Comparison of ENCODE assay signal across 11 cellular contexts in genomic region chr17:40371261-40371929, GRCh38. TPM values are rescaled to one million over a fixed set of nuclear protein-coding genes. Genes with fewer than 3 reads are reported as not detected.
A peak's percentile ranks its signal among the peaks of the same experiment; 100 is the strongest.
DNase-seq lines count a peak whose midpoint lies in the region; ATAC-seq and TF ChIP-seq lines count a peak whose summit lies in the region.
"Had no signal": no experiment of that assay in that cellular context is flagged by ENCODE, and none has a peak within 500 bp of the region (broad histone marks: within the 10 kb centered on the region; RNA-seq: fewer than 3 reads in every experiment).

No MANE protein-coding gene starts in this region.

- no peak for TF ChIP-seq CTCF in activated B cell treated with CpG ODN at 0.5 μM for 24 hours (IDR thresholded peaks at IDR 0.05)

- H3K36me3 ChIP-seq in H7 (replicated peaks; ENCODE audit: control insufficient read depth, insufficient read depth, low read length) = no peaks in the 10 kb centered on the region
- H3K36me3 ChIP-seq: SJCRH30 had no signal

- H3K4me1 Mint-ChIP-seq in activated B cell treated with CpG ODN at 0.5 μM for 24 hours (peaks cover 2% of the 10 kb centered on the region), naive B cell (peaks cover 0 to 7% (median 6%) of the 10 kb centered on the region in 3 donors)

- H3K4me3 Mint-ChIP-seq in activated B cell treated with CpG ODN at 0.5 μM for 24 hours (no peak overlapping the region), naive B cell (no peak overlapping the region)

- no peaks in the 10 kb centered on the region for H3K27me3 ChIP-seq in H7 (ENCODE audit: control insufficient read depth, insufficient read depth, low read length)
- H3K27me3 ChIP-seq: SJCRH30 had no signal

- CTCF ChIA-PET in activated B cell treated with CpG ODN at 0.5 μM for 24 hours (lab: Charles Lee) = interaction anchor here (0.6 kb wide), 1 partner anchor 13 kb away, joined by 3 read pairs; no protein-coding TSS in a partner anchor

- peaks cover under 1% of the 10 kb centered on the region for H3K9me3 Mint-ChIP-seq in activated B cell treated with CpG ODN at 0.5 μM for 24 hours
- H3K9me3 Mint-ChIP-seq in naive B cell = peaks cover 0 to 2% (median 0%) of the 10 kb centered on the region in 7 donors

- H3K36me3 Mint-ChIP-seq in activated B cell treated with CpG ODN at 0.5 μM for 24 hours (ENCODE audit: low read depth) (no peaks in the 10 kb centered on the region), naive B cell (no peaks in the 10 kb centered on the region)

- no peak overlapping the region for H3K27ac Mint-ChIP-seq in activated B cell treated with CpG ODN at 0.5 μM for 24 hours
- no peak overlapping the region for H3K27ac Mint-ChIP-seq in naive B cell

- H3K27me3 Mint-ChIP-seq in activated B cell treated with CpG ODN at 0.5 μM for 24 hours (no peaks in the 10 kb centered on the region), naive B cell (peaks cover 0 to 4% (median 0%) of the 10 kb centered on the region in 3 donors)

- DNase-seq in SIG-M5 treated with dmso at 0.1 percent for 504 hours (lab: John Stamatoyannopoulos, UW; ENCODE audit: unreplicated experiment) = peak; percentile 34
- no peak for DNase-seq in SIG-M5 (lab: John Stamatoyannopoulos, UW)
- DNase-seq in H7 = peak; percentile 82
- DNase-seq in activated B cell treated with CpG ODN at 0.5 μM for 24 hours = no peak
- no peak for DNase-seq in naive B cell
- DNase-seq in COLO829 (ENCODE audit: low spot score) = no peak
- DNase-seq in HK-2 (ENCODE audit: unreplicated experiment) = no peak
- DNase-seq: dermis blood vessel endothelial cell, NCI-H1048 had no signal

- H3K4me3 ChIP-seq in H7 (ENCODE audit: insufficient read depth, low read depth, low read length) = no peak overlapping the region
- H3K4me3 ChIP-seq: SJCRH30 had no signal

- ATAC-seq in activated B cell treated with CpG ODN at 0.5 μM for 24 hours (ENCODE audit: low read depth) (peak; percentile 82), naive B cell (ENCODE audit: low read depth in 2 of 2) (peak; percentile 43 to 51), GM21786 (IDR thresholded peaks at IDR 0.05; ENCODE audit: unreplicated experiment) (no peak)

- POLR2A ChIA-PET in activated B cell treated with CpG ODN at 0.5 μM for 24 hours (lab: Charles Lee) = no interaction called here

- intact Hi-C loops in activated B cell treated with CpG ODN at 0.5 μM for 24 hours (cut with micrococcal nuclease) = no loop called here

RNA-seq across cellular contexts. Expression of gene GJD3, which starts 6.9 kb away (rescaled TPM):
- total RNA-seq in H7 (2014; rRNA removed; shearing (Covaris generic)) = 0.38 and 1.2 TPM in 2 replicates
- not detected in 2 replicates for total RNA-seq in activated B cell treated with CpG ODN at 0.5 μM for 24 hours
- under 1 TPM in 2 of 6 donors, not detected in 4; 0.44 to 0.98 TPM for polyA plus RNA-seq in naive B cell (ENCODE audit: low read depth in 6 of 6)
- total RNA-seq: SJCRH30 had no signal

RNA-seq across cellular contexts. Expression of gene TOP2A, which starts 46.3 kb away (rescaled TPM):
- total RNA-seq in H7 (2014; rRNA removed; shearing (Covaris generic)) = 159 and 249 TPM in 2 replicates
- 5.3 and 6.6 TPM in 2 replicates for total RNA-seq in activated B cell treated with CpG ODN at 0.5 μM for 24 hours
- 1 to 10 TPM in 1 of 6 donors, under 1 TPM in 4, not detected in 1; 0.49 to 1.7 (median 0.79) TPM for polyA plus RNA-seq in naive B cell (ENCODE audit: low read depth in 6 of 6)

Comparison
In these comparisons a context has a peak if more than half of its experiments do, and no peak if none do; other contexts are left out.
1. DNase-seq: peak in SIG-M5 treated with dmso at 0.1 percent for 504 hours (single experiment) and H7 (single experiment); none in SIG-M5 (single experiment), activated B cell treated with CpG ODN at 0.5 μM for 24 hours (single experiment), naive B cell (single experiment), COLO829 (single experiment) and HK-2 (single experiment).
2. RNA of gene TOP2A, which starts 46.3 kb away (total RNA-seq): 159 to 249 TPM in H7; 5.3 to 6.6 TPM in activated B cell treated with CpG ODN at 0.5 μM for 24 hours; every median in the first group is over 10 times any median in the second.